Comparison of ENCODE assay signal across 12 cellular contexts in genomic region chr20:57005146-57005933, GRCh38.
DNase-seq lines count a peak whose midpoint lies in the region; ATAC-seq and TF ChIP-seq lines count a peak whose summit lies in the region.
"Had no signal": no experiment of that assay in that cellular context is flagged by ENCODE, and none has a peak within 500 bp of the region (broad histone marks: within the 10 kb centered on the region; RNA-seq: fewer than 3 reads in every experiment).

No MANE protein-coding gene starts in this region.

- H4K20me1 ChIP-seq in BLaER1 treated with 17β-estradiol and CSF1 and Interleukin-3, amounts not matched to agents 10 nM and 100 nM = peaks cover 0 to 5% (median 0%) of the 10 kb centered on the region in 11 experiments; a peak in 1 of 22 replicates
- no peaks in the 10 kb centered on the region for H4K20me1 ChIP-seq in GM23248 (ENCODE audit: insufficient read depth)

- H3K27ac ChIP-seq in BLaER1 treated with 17β-estradiol and CSF1 and Interleukin-3, amounts not matched to agents 10 nM and 100 nM = no peak overlapping the region
- H3K27ac ChIP-seq in KOPT-K1 (ENCODE audit: low read depth, low read length, poor library complexity, severe bottlenecking) (peak overlapping the region; percentile 99), trophoblast cell (ENCODE audit: low read depth, low read length) (no peak overlapping the region), GM23248 (no peak overlapping the region)

- no peak overlapping the region for H3K23ac ChIP-seq in trophoblast cell (ENCODE audit: low read length)

- H2BK120ac ChIP-seq in trophoblast cell (ENCODE audit: insufficient read depth, low read length, poor library complexity) = no peak overlapping the region

- H2BK5ac ChIP-seq in trophoblast cell (ENCODE audit: low read depth, low read length, poor library complexity) = no peak overlapping the region

- no peak overlapping the region for H4K12ac ChIP-seq in trophoblast cell (ENCODE audit: low read depth, low read length)

- no peaks in the 10 kb centered on the region for H3K36me3 ChIP-seq in BLaER1 treated with 17β-estradiol and CSF1 and Interleukin-3, amounts not matched to agents 10 nM and 100 nM
- H3K36me3 ChIP-seq in KOPT-K1 (ENCODE audit: insufficient read depth, low read length) (no peaks in the 10 kb centered on the region), trophoblast cell (ENCODE audit: control insufficient read depth in 1 of 2, insufficient read depth in 2 of 2, low read length in 2 of 2) (no peaks in the 10 kb centered on the region), GM23248 (ENCODE audit: low read depth) (no peaks in the 10 kb centered on the region)

- H3K9me2 ChIP-seq in GM23248 (ENCODE audit: insufficient read depth) = no peaks in the 10 kb centered on the region

- H3K4ac ChIP-seq in trophoblast cell (ENCODE audit: low read depth, low read length) = no peak overlapping the region

- peaks cover 7 to 53% (median 22%) of the 10 kb centered on the region in 11 experiments; a peak in 19 of 22 replicates for H3K27me3 ChIP-seq in BLaER1 treated with 17β-estradiol and CSF1 and Interleukin-3, amounts not matched to agents 10 nM and 100 nM
- H3K27me3 ChIP-seq in trophoblast cell (ENCODE audit: insufficient read depth, low read length) = no peaks in the 10 kb centered on the region
- peaks cover 36% of the 10 kb centered on the region for H3K27me3 ChIP-seq in GM23248 (replicated peaks; ENCODE audit: insufficient read depth)

- H3K4me1 ChIP-seq in BLaER1 treated with 17β-estradiol and CSF1 and Interleukin-3, amounts not matched to agents 10 nM and 100 nM = peaks cover 22 to 100% (median 88%) of the 10 kb centered on the region in 10 experiments
- H3K4me1 ChIP-seq in trophoblast cell (ENCODE audit: control insufficient read depth in 1 of 2, insufficient read depth in 2 of 2, low read length in 2 of 2) = peaks cover 30 to 43% of the 10 kb centered on the region in 2 experiments
- peaks cover 10% of the 10 kb centered on the region for H3K4me1 ChIP-seq in GM23248 (ENCODE audit: insufficient read depth)

- peak overlapping the region in 9 of 11 experiments; percentile 5 to 95 (median 75); a peak in 14 of 22 replicates for H3K4me2 ChIP-seq in BLaER1 treated with 17β-estradiol and CSF1 and Interleukin-3, amounts not matched to agents 10 nM and 100 nM
- H3K4me2 ChIP-seq in trophoblast cell (ENCODE audit: low read length) (no peak overlapping the region), GM23248 (ENCODE audit: unreplicated experiment) (no peak overlapping the region)

- peak overlapping the region; percentile 36 for H4K91ac ChIP-seq in trophoblast cell (ENCODE audit: low read depth, low read length)

- no peaks in the 10 kb centered on the region for H3K9me3 ChIP-seq in BLaER1 treated with 17β-estradiol and CSF1 and Interleukin-3, amounts not matched to agents 10 nM and 100 nM (replicated peaks in 1 of 11)
- H3K9me3 ChIP-seq in KOPT-K1 (ENCODE audit: insufficient read depth, low read length, poor library complexity, severe bottlenecking) (no peaks in the 10 kb centered on the region), trophoblast cell (ENCODE audit: insufficient read depth, low read depth, low read length) (peaks cover 3% of the 10 kb centered on the region), GM23248 (ENCODE audit: low read depth) (no peaks in the 10 kb centered on the region)

- DNase-seq in islet precursor cell = peak; percentile 88
- peak; percentile 40 to 60 for DNase-seq in trophoblast cell
- no peak for DNase-seq in GM20000 (ENCODE audit: low spot score)
- no peak for DNase-seq in GM23248
- DNase-seq: 8988T; AML-193; C1 segment of cervical spinal cord; CD4-positive, alpha-beta T cell; H7 had no signal

- TF ChIP-seq CTCF in GM20000 (IDR thresholded peaks at IDR 0.05; ENCODE audit: extremely low read depth, missing control alignments) = no peak

- H3K14ac ChIP-seq in trophoblast cell (ENCODE audit: low read length) = peak overlapping the region; percentile 26

- in situ Hi-C loops in GM23248 (cut with MboI) = no loop called here

- peak overlapping the region; percentile 23 for H2AK5ac ChIP-seq in trophoblast cell (ENCODE audit: low read length)

- ATAC-seq in HG03521 (IDR thresholded peaks at IDR 0.05; ENCODE audit: unreplicated experiment) = no peak

- peak overlapping the region; percentile 11 for H4K8ac ChIP-seq in trophoblast cell (ENCODE audit: low read depth, low read length)

- H3K79me2 ChIP-seq in trophoblast cell (ENCODE audit: control insufficient read depth, insufficient read depth, low read length, poor library complexity) (peaks cover 3% of the 10 kb centered on the region), GM23248 (ENCODE audit: insufficient read depth) (no peaks in the 10 kb centered on the region)

- H2AFZ ChIP-seq in trophoblast cell (ENCODE audit: insufficient read depth, low read length, poor library complexity) (no peak overlapping the region), GM23248 (no peak overlapping the region)

- no peak overlapping the region for H3K9ac ChIP-seq in BLaER1 treated with 17β-estradiol and CSF1 and Interleukin-3, amounts not matched to agents 10 nM and 100 nM
- H3K9ac ChIP-seq in trophoblast cell (ENCODE audit: low read length) (no peak overlapping the region), GM23248 (no peak overlapping the region)

- H3K79me1 ChIP-seq in trophoblast cell (ENCODE audit: low read length) = peaks cover 36% of the 10 kb centered on the region

- H3K18ac ChIP-seq in trophoblast cell (ENCODE audit: low read length) = no peak overlapping the region

- H2BK12ac ChIP-seq in trophoblast cell (ENCODE audit: low read length) = peak overlapping the region; percentile 63

- no peak overlapping the region for H3K4me3 ChIP-seq in BLaER1 treated with 17β-estradiol and CSF1 and Interleukin-3, amounts not matched to agents 10 nM and 100 nM
- no peak overlapping the region for H3K4me3 ChIP-seq in trophoblast cell (ENCODE audit: low read depth, low read length)
- H3K4me3 ChIP-seq in GM23248 = no peak overlapping the region

- peaks cover 19% of the 10 kb centered on the region; the same call in 1 of the 2 replicates for H3F3A ChIP-seq in GM23248 (ENCODE audit: insufficient read depth)

- WGBS in trophoblast cell (ENCODE audit: extremely low coverage, insufficient coverage, insufficient read length) = no CpG with 5 or more reads among the region's 11 CpGs
- WGBS in GM23248 (ENCODE audit: low coverage in 1 of 2, low lambda C conversion rate in 2 of 2, missing lambda C conversion rate in 2 of 2), 2 experiments = 45 to 47% methylated on average over 11 of the region's 11 CpGs

Comparison
In these comparisons a context has a peak if more than half of its experiments do, and no peak if none do; other contexts are left out.
1. H3K4me2 ChIP-seq: peak in BLaER1 treated with 17β-estradiol and CSF1 and Interleukin-3, amounts not matched to agents 10 nM and 100 nM (9 of 11); none in trophoblast cell (single experiment) and GM23248 (single experiment).
2. DNase-seq: peak in islet precursor cell (single experiment) and trophoblast cell (2 of 2); none in GM20000 (single experiment) and GM23248 (single experiment).